11 cellular contexts compared by ENCODE assay signal in genomic region chr4:153528705-153529493, GRCh38.
DNase-seq lines count a peak whose midpoint lies in the region; ATAC-seq and TF ChIP-seq lines count a peak whose summit lies in the region.
"Had no signal": no experiment of that assay in that cellular context is flagged by ENCODE, and none has a peak within 500 bp of the region (broad histone marks: within the 10 kb centered on the region; RNA-seq: fewer than 3 reads in every experiment).

No MANE protein-coding gene starts in this region.

- intact Hi-C loops in psoas muscle (cut with DNase I): no loop called here
- intact Hi-C loops in left lung (cut with DNase I): no loop called here
- intact Hi-C loops in PC-9 (cut with micrococcal nuclease; ENCODE audit: unreplicated experiment): no loop called here

- H3K27ac ChIP-seq in psoas muscle (peak overlapping the region; percentile 74), left lung (peak overlapping the region in 1 of 2 donors; percentile 55), PC-9 (no peak overlapping the region)
- H3K27ac ChIP-seq: 22Rv1 had no signal

- H3K79me2 ChIP-seq in PC-9 (ENCODE audit: low read depth): no peaks in the 10 kb centered on the region

- no peak overlapping the region for H2AFZ ChIP-seq in PC-9

- H3K9me2 ChIP-seq in PC-9 (ENCODE audit: insufficient read depth): no peaks in the 10 kb centered on the region

- no peak for TF ChIP-seq CTCF in psoas muscle (IDR thresholded peaks at IDR 0.05)
- TF ChIP-seq CTCF in left lung (IDR thresholded peaks at IDR 0.05): no peak
- no peak for TF ChIP-seq CTCF in PC-9 (conservative IDR thresholded peaks at IDR 0.05)

- peaks cover 69% of the 10 kb centered on the region for H3K4me1 ChIP-seq in psoas muscle
- peaks cover 13 to 79% of the 10 kb centered on the region in 2 donors for H3K4me1 ChIP-seq in left lung
- H3K4me1 ChIP-seq in PC-9 (replicated peaks; ENCODE audit: insufficient read depth): no peaks in the 10 kb centered on the region

- CTCF ChIA-PET in PC-9 (lab: Charles Lee): no interaction called here

- no peaks in the 10 kb centered on the region for H4K20me1 ChIP-seq in PC-9 (ENCODE audit: insufficient read depth)

- H3K36me3 ChIP-seq in psoas muscle (ENCODE audit: insufficient read depth in 1 of 2, low read depth in 1 of 2) (no peaks in the 10 kb centered on the region), left lung (no peaks in the 10 kb centered on the region), PC-9 (ENCODE audit: low read depth) (no peaks in the 10 kb centered on the region)
- H3K36me3 ChIP-seq: stomach had no signal

- WGBS in psoas muscle, 3 donors: 74 to 84% (median 79%) methylated on average over 6 of the region's 6 CpGs

- H3K4me2 ChIP-seq in PC-9: no peak overlapping the region

- ATAC-seq in HG02763 (IDR thresholded peaks at IDR 0.05; ENCODE audit: unreplicated experiment) (peak; percentile 44), psoas muscle (no peak), left lung (no peak)

- H3K9me3 ChIP-seq in psoas muscle: no peaks in the 10 kb centered on the region
- H3K9me3 ChIP-seq in left lung: no peaks in the 10 kb centered on the region
- no peaks in the 10 kb centered on the region for H3K9me3 ChIP-seq in PC-9 (ENCODE audit: insufficient read depth, low read depth)
- H3K9me3 ChIP-seq: stomach had no signal

- POLR2A ChIA-PET in PC-9 (lab: Charles Lee; ENCODE audit: unreplicated experiment): no interaction called here

- no peaks in the 10 kb centered on the region for H3K27me3 ChIP-seq in psoas muscle (ENCODE audit: insufficient read depth in 3 of 3, low read length in 2 of 3)
- H3K27me3 ChIP-seq in left lung: no peaks in the 10 kb centered on the region
- H3K27me3 ChIP-seq in PC-9 (ENCODE audit: insufficient read depth, low read depth): no peaks in the 10 kb centered on the region
- H3K27me3 ChIP-seq: stomach had no signal

- no peaks in the 10 kb centered on the region for H3F3A ChIP-seq in PC-9 (ENCODE audit: insufficient read depth, low read depth)

- H3K4me3 ChIP-seq in psoas muscle: no peak overlapping the region
- no peak overlapping the region for H3K4me3 ChIP-seq in left lung
- H3K4me3 ChIP-seq in PC-9: no peak overlapping the region
- H3K4me3 ChIP-seq: stomach had no signal

- BruUV-seq in PC-9 (replicated peaks; lab: Mats Ljungman, UMichigan): no TSS peak

- DNase-seq in DMS 273 (lab: John Stamatoyannopoulos, UW; ENCODE audit: unreplicated experiment) (peak; percentile 9), DMS 273 treated with DMSO at 0.1 percent for 48 hours (lab: John Stamatoyannopoulos, UW) (no peak), OCI-M1 (lab: John Stamatoyannopoulos, UW) (peak; percentile 97), psoas muscle (no peak), left lung (no peak), PC-9 (no peak), NCI-H2029 (lab: John Stamatoyannopoulos, UW) (no peak)
- DNase-seq: GOT3, stomach had no signal

Comparison
In these comparisons a context has a peak if more than half of its experiments do, and no peak if none do; other contexts are left out.
1. DNase-seq: peak in DMS 273 (single experiment) and OCI-M1 (single experiment); none in DMS 273 treated with DMSO at 0.1 percent for 48 hours (single experiment), psoas muscle (0 of 2), left lung (0 of 2), PC-9 (0 of 2) and NCI-H2029 (single experiment).